ENCODE assay signal across 9 cellular contexts in the genomic region with DNA sequence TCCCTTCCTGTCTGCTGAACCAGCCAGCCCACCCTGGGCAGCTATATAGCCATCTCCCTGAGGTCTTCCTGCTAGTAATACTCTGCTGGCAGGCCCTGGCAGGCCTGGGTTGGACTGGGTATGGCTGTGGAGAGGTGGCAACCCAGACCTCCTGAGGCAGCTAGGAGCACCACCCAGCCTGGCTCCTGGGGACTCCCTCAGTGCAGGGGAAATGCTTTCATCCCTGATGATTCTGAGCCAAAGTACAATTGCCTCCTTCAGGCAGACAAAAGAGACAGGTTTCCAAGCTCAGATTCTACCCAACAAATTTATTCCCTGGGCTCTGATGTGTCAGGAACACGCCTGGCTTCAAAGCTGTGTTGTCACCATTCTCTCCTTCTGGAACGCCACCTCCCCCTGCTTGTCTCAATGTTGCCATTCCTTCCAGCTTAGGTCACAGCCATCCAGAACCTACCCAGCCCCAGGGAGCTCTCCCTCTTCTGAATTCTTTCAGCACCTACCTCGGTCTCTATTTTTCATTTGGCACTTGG. TPM values are rescaled to one million over a fixed set of nuclear protein-coding genes. Genes with fewer than 3 reads are reported as not detected.
DNase-seq lines count a peak whose midpoint lies in the region; ATAC-seq and TF ChIP-seq lines count a peak whose summit lies in the region.
"Had no signal": no experiment of that assay in that cellular context is flagged by ENCODE, and none has a peak within 500 bp of the region (broad histone marks: within the 10 kb centered on the region; RNA-seq: fewer than 3 reads in every experiment).

No MANE protein-coding gene starts in this region.

- H3K9ac ChIP-seq in PC-3 (ENCODE audit: low read length): peak overlapping the region; percentile 59

- peaks cover 7% of the 10 kb centered on the region for H3K36me3 Mint-ChIP-seq in Caco-2 (ENCODE audit: insufficient read depth, unreplicated experiment)
- no peaks in the 10 kb centered on the region for H3K36me3 Mint-ChIP-seq in osteocyte (ENCODE audit: unreplicated experiment)

- DNase-seq in Caco-2 (peak; percentile 72), PC-3 (peak; percentile 88), epithelial cell of proximal tubule (ENCODE audit: low read depth) (peak; percentile 66), osteocyte (ENCODE audit: extremely low spot score, unreplicated experiment) (no peak), NCI-H1048 (lab: John Stamatoyannopoulos, UW) (no peak), medulla oblongata (ENCODE audit: extremely low spot score) (no peak), GM13977 (ENCODE audit: low spot score) (no peak)

- H3K27ac ChIP-seq in PC-3 (ENCODE audit: low read length): peak overlapping the region; percentile 86

- peak overlapping the region; percentile 76 for H3K4me2 ChIP-seq in PC-3 (ENCODE audit: low read length)

- H3K79me2 ChIP-seq in PC-3 (ENCODE audit: low read length): no peaks in the 10 kb centered on the region

- no peak for TF ChIP-seq CTCF in Caco-2 (IDR thresholded peaks at IDR 0.05; ENCODE audit: insufficient read depth in 1 of 2, low read depth in 1 of 2, low read length in 1 of 2, severe bottlenecking in 1 of 2, unreplicated experiment in 1 of 2)
- no peak for TF ChIP-seq CTCF in PC-3 (conservative IDR thresholded peaks at IDR 0.05; ENCODE audit: low read depth, low read length)
- no peak for TF ChIP-seq CTCF in epithelial cell of proximal tubule (conservative IDR thresholded peaks at IDR 0.05; ENCODE audit: low read depth, low read length)
- no peak for TF ChIP-seq CTCF in osteocyte (IDR thresholded peaks at IDR 0.05)
- TF ChIP-seq CTCF in GM13977 (IDR thresholded peaks at IDR 0.05; ENCODE audit: extremely low read depth, insufficient read depth, missing control alignments): no peak

- H3K4me1 Mint-ChIP-seq in Caco-2 (ENCODE audit: low read depth, unreplicated experiment) (peaks cover 11% of the 10 kb centered on the region), osteocyte (ENCODE audit: unreplicated experiment) (peaks cover 32% of the 10 kb centered on the region)

- intact Hi-C loops in Caco-2 (cut with micrococcal nuclease; ENCODE audit: unreplicated experiment) (no loop called here), PC-3 (cut with micrococcal nuclease) (loop anchor here (2.0 kb wide), 1 partner anchor 26 kb away; no protein-coding TSS in a partner anchor)

- H3K4me1 ChIP-seq in Caco-2 (peaks cover 37% of the 10 kb centered on the region), PC-3 (ENCODE audit: insufficient read depth, low read length) (peaks cover 34% of the 10 kb centered on the region)

- H3K27ac Mint-ChIP-seq in Caco-2 (ENCODE audit: unreplicated experiment) (peak overlapping the region; percentile 82), osteocyte (ENCODE audit: unreplicated experiment) (peak overlapping the region; percentile 25)

- in situ Hi-C loops in GM13977 (cut with MboI; ENCODE audit: low pct_unique_long_range_greater_than_20kb, low sequenced_read_pairs, unreplicated experiment): no loop called here

- H3F3A ChIP-seq in PC-3 (ENCODE audit: low read length, unreplicated experiment): no peaks in the 10 kb centered on the region

- H3K27me3 ChIP-seq in Caco-2 (replicated peaks; ENCODE audit: control insufficient read depth, insufficient read depth, low read length): no peaks in the 10 kb centered on the region
- H3K27me3 ChIP-seq in PC-3 (ENCODE audit: low read length): no peaks in the 10 kb centered on the region

- H3K9me3 Mint-ChIP-seq in Caco-2 (ENCODE audit: unreplicated experiment): no peaks in the 10 kb centered on the region
- no peaks in the 10 kb centered on the region for H3K9me3 Mint-ChIP-seq in osteocyte (ENCODE audit: unreplicated experiment)

- H3K27me3 Mint-ChIP-seq in Caco-2 (ENCODE audit: insufficient read depth, unreplicated experiment) (no peaks in the 10 kb centered on the region), osteocyte (ENCODE audit: unreplicated experiment) (no peaks in the 10 kb centered on the region)

- H2AFZ ChIP-seq in PC-3 (ENCODE audit: low read length): peak overlapping the region; percentile 30; the same call in 1 of the 2 replicates

- H3K36me3 ChIP-seq in Caco-2 (ENCODE audit: control insufficient read depth, insufficient read depth, low read length) (no peaks in the 10 kb centered on the region), PC-3 (ENCODE audit: low read depth, low read length) (no peaks in the 10 kb centered on the region)

- ATAC-seq in PC-3: peak; percentile 36
- no peak for ATAC-seq in GM18519 (IDR thresholded peaks at IDR 0.05; ENCODE audit: low FRiP score, unreplicated experiment)

- H3K4me3 ChIP-seq in Caco-2 (ENCODE audit: low read depth, low read length) (no peak overlapping the region), PC-3 (ENCODE audit: low read length) (peak overlapping the region; percentile 47), epithelial cell of proximal tubule (ENCODE audit: low read depth, low read length) (no peak overlapping the region)

- BruUV-seq in Caco-2 (replicated peaks; lab: Mats Ljungman, UMichigan) (no TSS peak), PC-3 (replicated peaks; lab: Mats Ljungman, UMichigan) (TSS peak; percentile 79)

- POLR2A ChIA-PET in Caco-2 (lab: Charles Lee) (interaction anchor here (0.6 to 1.7 kb wide), 5 partner anchors 13 to 57 kb away, joined by 3 to 7 read pairs (median 4); partner anchors contain the start of gene TUBA4A), PC-3 (lab: Charles Lee; ENCODE audit: unreplicated experiment) (interaction anchor here (0.5 to 1.1 kb wide), 6 partner anchors 20 to 68 kb away, joined by 3 to 10 read pairs (median 4); partner anchors contain the start of genes ANKZF1, ATG9A, GLB1L and STK16)

- H3K9me3 ChIP-seq in Caco-2 (no peaks in the 10 kb centered on the region), PC-3 (ENCODE audit: low read length) (no peaks in the 10 kb centered on the region)

- CTCF ChIA-PET in Caco-2 (lab: Charles Lee) (interaction anchor here (0.6 to 1.6 kb wide), 9 partner anchors 14 to 200 kb away, joined by 3 to 29 read pairs (median 3); partner anchors contain the start of gene TUBA4A), PC-3 (lab: Charles Lee) (interaction anchor here (0.6 to 1.1 kb wide), 4 partner anchors 20 to 98 kb away, joined by 3 to 9 read pairs (median 4); partner anchors contain the start of genes CNPPD1 and GLB1L)

- H3K4me3 Mint-ChIP-seq in Caco-2 (ENCODE audit: unreplicated experiment): peak overlapping the region; percentile 23
- H3K4me3 Mint-ChIP-seq in osteocyte (ENCODE audit: unreplicated experiment): no peak overlapping the region

- H4K20me1 ChIP-seq in PC-3 (ENCODE audit: low read length): no peaks in the 10 kb centered on the region

- no peaks in the 10 kb centered on the region for H3K9me2 ChIP-seq in PC-3 (replicated peaks; ENCODE audit: low read length)

RNA-seq across cellular contexts. Expression of gene DNAJB2, which starts 4.7 kb away (rescaled TPM):
- total RNA-seq in Caco-2 (2022) (60.6 and 61.2 TPM in 2 replicates), PC-3 (2014; rRNA removed) (62.3 and 98.4 TPM in 2 replicates), epithelial cell of proximal tubule (31.8 and 54.8 TPM in 2 replicates), osteocyte (38.6 and 43.3 TPM in 2 replicates)

RNA-seq across cellular contexts. Expression of gene TUBA4A, which starts 20.7 kb away (rescaled TPM):
- total RNA-seq in Caco-2 (2022) (14.9 and 15.6 TPM in 2 replicates), PC-3 (2014; rRNA removed) (75.4 and 87.9 TPM in 2 replicates), epithelial cell of proximal tubule (191 and 196 TPM in 2 replicates), osteocyte (6.9 and 7.9 TPM in 2 replicates)

RNA-seq across cellular contexts. Expression of gene TUBA4B, which starts 21.4 kb away (rescaled TPM):
- total RNA-seq in Caco-2 (2022) (not detected in 2 replicates), PC-3 (2014; rRNA removed) (not detected in 2 replicates), epithelial cell of proximal tubule (0.52 TPM in 1 of 2 replicates, not detected in the other), osteocyte (not detected in 2 replicates)
- total RNA-seq: lung microvascular endothelial cell had no signal

RNA-seq across cellular contexts. Expression of gene STK16, which starts 29.2 kb away (rescaled TPM):
- total RNA-seq in Caco-2 (2022) (26.1 and 26.6 TPM in 2 replicates), PC-3 (2014; rRNA removed) (13.8 and 16.3 TPM in 2 replicates), epithelial cell of proximal tubule (10.1 and 17.5 TPM in 2 replicates), osteocyte (28.3 and 29.4 TPM in 2 replicates)

RNA-seq across cellular contexts. Expression of gene GLB1L, which starts 29.2 kb away (rescaled TPM):
- 3.3 and 4.3 TPM in 2 replicates for total RNA-seq in Caco-2 (2022)
- 6.0 and 6.1 TPM in 2 replicates for total RNA-seq in PC-3 (2014; rRNA removed)
- 10.4 and 11.0 TPM in 2 replicates for total RNA-seq in epithelial cell of proximal tubule
- 8.8 and 9.6 TPM in 2 replicates for total RNA-seq in osteocyte

Comparison
In these comparisons a context has a peak if more than half of its experiments do, and no peak if none do; other contexts are left out.
1. DNase-seq: peak in Caco-2 (2 of 2), PC-3 (single experiment) and epithelial cell of proximal tubule (single experiment); none in osteocyte (single experiment), NCI-H1048 (single experiment), medulla oblongata (single experiment) and GM13977 (single experiment).